Comparison of ENCODE assay signal across 8 cellular contexts in the genomic region with DNA sequence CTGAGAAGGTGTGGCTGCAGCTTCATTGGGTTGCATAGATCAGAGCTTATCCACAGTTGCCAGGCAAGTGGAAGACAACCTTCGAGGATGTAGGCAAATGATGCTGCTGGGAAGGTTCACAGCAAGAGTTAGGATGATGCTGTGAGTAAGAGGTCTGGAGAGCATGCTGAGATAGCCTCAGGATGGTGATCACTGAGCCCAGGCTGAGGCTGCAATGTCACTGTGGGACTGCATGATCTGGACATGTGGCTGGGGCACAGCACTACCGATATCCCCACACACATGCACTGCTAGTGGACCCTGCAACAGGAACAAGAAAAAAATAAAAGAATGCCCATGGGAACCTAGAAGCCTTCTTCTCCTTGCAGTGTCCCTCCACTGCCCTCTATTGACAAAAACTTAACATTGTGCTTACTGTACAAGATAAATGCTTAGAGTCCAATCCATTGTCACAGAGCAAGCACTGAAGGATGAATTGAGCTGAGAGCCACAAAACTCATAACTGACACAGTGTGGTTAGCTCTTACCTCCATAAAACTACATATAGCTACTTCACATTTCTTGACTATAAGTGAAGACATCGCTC.
DNase-seq lines count a peak whose midpoint lies in the region; ATAC-seq and TF ChIP-seq lines count a peak whose summit lies in the region.

No MANE protein-coding gene starts in this region.

- H3K9me3 ChIP-seq in GM23248 (ENCODE audit: low read depth) (no peaks in the 10 kb centered on the region), esophagus muscularis mucosa (no peaks in the 10 kb centered on the region), neuronal stem cell (replicated peaks in 1 of 2; ENCODE audit: control insufficient read depth in 2 of 2, insufficient read depth in 1 of 2, low read depth in 1 of 2, low read length in 2 of 2) (no peaks in the 10 kb centered on the region)

- no peaks in the 10 kb centered on the region for H3K9me2 ChIP-seq in GM23248 (ENCODE audit: insufficient read depth)

- H4K20me1 ChIP-seq in GM23248 (ENCODE audit: insufficient read depth) = no peaks in the 10 kb centered on the region

- H3K79me2 ChIP-seq in GM23248 (ENCODE audit: insufficient read depth) = no peaks in the 10 kb centered on the region

- TF ChIP-seq EP300 in esophagus muscularis mucosa (IDR thresholded peaks at IDR 0.05) = no peak

- no peak overlapping the region for H2AK5ac ChIP-seq in neuronal stem cell (ENCODE audit: low read depth, low read length)

- TF ChIP-seq CTCF in 22Rv1 (IDR thresholded peaks at IDR 0.05) = peak; percentile 79
- peak; percentile 46 to 61 (median 47) for TF ChIP-seq CTCF in esophagus muscularis mucosa (IDR thresholded peaks at IDR 0.05)

- no peak overlapping the region for H2BK15ac ChIP-seq in neuronal stem cell (ENCODE audit: low read length)

- H3K27ac ChIP-seq in 22Rv1 (no peak overlapping the region), GM23248 (no peak overlapping the region), esophagus muscularis mucosa (replicated peaks in 1 of 4) (no peak overlapping the region), neuronal stem cell (replicated peaks; ENCODE audit: low read length) (no peak overlapping the region)

- no peak overlapping the region for H2BK12ac ChIP-seq in neuronal stem cell (ENCODE audit: low read length)

- H3K18ac ChIP-seq in neuronal stem cell (ENCODE audit: low read length) = peak overlapping the region; percentile 48

- H2AFZ ChIP-seq in GM23248 (no peak overlapping the region), neuronal stem cell (ENCODE audit: low read length) (no peak overlapping the region)

- no peak overlapping the region for H3K23ac ChIP-seq in neuronal stem cell (ENCODE audit: low read depth, low read length, poor library complexity)

- no peak overlapping the region for H3K4me2 ChIP-seq in GM23248 (ENCODE audit: unreplicated experiment)
- H3K4me2 ChIP-seq in neuronal stem cell (ENCODE audit: insufficient read depth, low read length, poor library complexity, severe bottlenecking) = no peak overlapping the region

- H3K4ac ChIP-seq in neuronal stem cell (ENCODE audit: low read length) = no peak overlapping the region

- H3K27me3 ChIP-seq in GM23248 (replicated peaks; ENCODE audit: insufficient read depth) (no peaks in the 10 kb centered on the region), esophagus muscularis mucosa (no peaks in the 10 kb centered on the region), neuronal stem cell (ENCODE audit: control insufficient read depth in 3 of 3, insufficient read depth in 3 of 3, low read depth in 1 of 3, low read length in 3 of 3) (no peaks in the 10 kb centered on the region)

- no peak for TF ChIP-seq POLR2A in esophagus muscularis mucosa (IDR thresholded peaks at IDR 0.05; ENCODE audit: low read depth)

- H3K4me3 ChIP-seq in GM23248 = no peak overlapping the region
- no peak overlapping the region for H3K4me3 ChIP-seq in esophagus muscularis mucosa
- no peak overlapping the region for H3K4me3 ChIP-seq in neuronal stem cell (ENCODE audit: low read length in 2 of 2)

- H3K36me3 ChIP-seq in GM23248 (ENCODE audit: low read depth) (no peaks in the 10 kb centered on the region), esophagus muscularis mucosa (no peaks in the 10 kb centered on the region), neuronal stem cell (replicated peaks in 1 of 2; ENCODE audit: control insufficient read depth in 2 of 2, insufficient read depth in 2 of 2, low read length in 2 of 2) (no peaks in the 10 kb centered on the region)

- in situ Hi-C loops in GM23248 (cut with MboI) = loop anchor here (10.0 kb wide), 1 partner anchor 945 kb away; no protein-coding TSS in a partner anchor

- WGBS in GM23248 (ENCODE audit: low coverage in 1 of 2, low lambda C conversion rate in 2 of 2, missing lambda C conversion rate in 2 of 2), 2 experiments = 37 to 53% methylated on average over 3 of the region's 3 CpGs
- WGBS in esophagus muscularis mucosa = 31% methylated on average over 3 of the region's 3 CpGs
- WGBS in neuronal stem cell (ENCODE audit: extremely low coverage in 2 of 2, insufficient read length in 2 of 2, insufficient replicate concordance in 1 of 2), 2 donors = no CpG with 5 or more reads among the region's 3 CpGs

- no peak overlapping the region for H2BK120ac ChIP-seq in neuronal stem cell (ENCODE audit: low read depth, low read length)

- no peaks in the 10 kb centered on the region for H3K79me1 ChIP-seq in neuronal stem cell (ENCODE audit: low read depth, low read length)

- no peak overlapping the region for H3K14ac ChIP-seq in neuronal stem cell (ENCODE audit: low read length)

- H3K4me1 ChIP-seq in GM23248 (ENCODE audit: insufficient read depth) (no peaks in the 10 kb centered on the region), esophagus muscularis mucosa (no peaks in the 10 kb centered on the region), neuronal stem cell (ENCODE audit: control insufficient read depth in 2 of 2, insufficient read depth in 1 of 2, low read depth in 1 of 2, low read length in 2 of 2) (peaks cover 0 to 2% of the 10 kb centered on the region in 2 donors)

- no peak overlapping the region for H4K91ac ChIP-seq in neuronal stem cell (ENCODE audit: low read depth, low read length, poor library complexity)

- H3F3A ChIP-seq in GM23248 (ENCODE audit: insufficient read depth) = no peaks in the 10 kb centered on the region

- DNase-seq in ELF-1 (ENCODE audit: low read depth, low spot score) (peak; percentile 48), GM23248 (peak; percentile 57), LHCN-M2 (ENCODE audit: low read depth) (peak; percentile 39), RKO (ENCODE audit: low spot score) (peak; percentile 72), esophagus muscularis mucosa (ENCODE audit: extremely low spot score) (no peak), neuronal stem cell (ENCODE audit: low spot score) (peak; percentile 2)

- no peak overlapping the region for H4K8ac ChIP-seq in neuronal stem cell (ENCODE audit: low read depth, low read length)

- intact Hi-C loops in esophagus muscularis mucosa (cut with DNase I) = loop anchor here (5.0 kb wide), 1 partner anchor 952 kb away; no protein-coding TSS in a partner anchor

- H3K9ac ChIP-seq in GM23248 (no peak overlapping the region), neuronal stem cell (ENCODE audit: low read depth, low read length, poor library complexity) (no peak overlapping the region)

- ATAC-seq in HG03521 (IDR thresholded peaks at IDR 0.05; ENCODE audit: unreplicated experiment) = no peak

- H2BK5ac ChIP-seq in neuronal stem cell (ENCODE audit: low read length) = no peak overlapping the region
